In the genomic region with DNA sequence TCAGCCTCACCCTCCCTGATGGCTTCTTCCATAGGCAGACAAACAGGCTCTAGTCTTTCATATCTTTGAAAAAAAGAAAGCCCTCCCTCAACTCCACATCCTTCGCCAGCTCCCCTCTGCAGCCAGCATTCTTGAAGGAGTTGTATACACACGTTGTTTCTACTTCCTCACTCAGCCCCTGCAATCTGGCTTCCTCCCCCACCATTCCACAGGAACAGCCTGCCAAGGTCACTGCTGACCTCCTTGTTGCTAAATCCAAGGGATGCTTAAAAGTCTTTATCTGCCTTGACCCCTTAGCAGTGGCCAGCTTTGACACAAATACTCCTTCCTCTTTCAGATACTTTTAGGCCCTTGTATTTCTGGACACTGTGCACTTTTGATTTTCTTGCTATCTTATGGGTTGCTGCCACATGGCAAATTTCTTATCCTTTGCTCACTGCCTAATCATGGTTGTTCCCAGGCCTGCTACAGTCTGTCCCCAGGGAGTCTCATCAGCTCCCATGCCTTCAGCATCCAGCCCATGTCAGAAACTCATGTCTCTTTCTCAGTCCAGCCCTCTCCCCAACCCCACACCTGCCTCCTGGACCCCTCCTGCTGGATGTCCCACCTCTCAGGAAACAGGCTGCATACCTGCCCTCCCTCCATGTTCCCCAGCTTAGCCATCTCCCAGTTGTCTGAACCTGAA, we compare ENCODE assay signal across 11 cellular contexts. TPM values are rescaled to one million over a fixed set of nuclear protein-coding genes. Genes with fewer than 3 reads are reported as not detected.
A peak's percentile ranks its signal among the peaks of the same experiment; 100 is the strongest.
DNase-seq lines count a peak whose midpoint lies in the region; ATAC-seq and TF ChIP-seq lines count a peak whose summit lies in the region.
"Had no signal": no experiment of that assay in that cellular context is flagged by ENCODE, and none has a peak within 500 bp of the region (broad histone marks: within the 10 kb centered on the region; RNA-seq: fewer than 3 reads in every experiment).

No MANE protein-coding gene starts in this region.

- dilution Hi-C loops in mammary epithelial cell (cut with HindIII; ENCODE audit: low sequenced_read_pairs) = no loop called here

- no peaks in the 10 kb centered on the region for H3K36me3 Mint-ChIP-seq in activated CD8-positive, alpha-beta T cell treated with anti-CD3 and anti-CD28 coated beads, Interleukin-2, amount 10 ng/mL, durations not matched to agents 7 days and 5 days (ENCODE audit: low read depth)
- no peaks in the 10 kb centered on the region for H3K36me3 Mint-ChIP-seq in activated CD8-positive, alpha-beta T cell treated with anti-CD3 and anti-CD28 coated beads for 36 hours (ENCODE audit: low read depth)
- peaks cover 4% of the 10 kb centered on the region for H3K36me3 Mint-ChIP-seq in type B pancreatic cell

- H3K27me3 ChIP-seq in mammary epithelial cell (ENCODE audit: insufficient read depth, low read length) (no peaks in the 10 kb centered on the region), right lobe of liver (no peaks in the 10 kb centered on the region)
- H3K27me3 ChIP-seq: pancreas had no signal

- no peak overlapping the region for H3K27ac ChIP-seq in mammary epithelial cell (ENCODE audit: insufficient read depth, low read depth, low read length)
- peak overlapping the region in 1 of 3 donors; percentile 86 for H3K27ac ChIP-seq in right lobe of liver
- H3K27ac ChIP-seq: pancreas had no signal

- H3K27me3 Mint-ChIP-seq in activated CD8-positive, alpha-beta T cell treated with anti-CD3 and anti-CD28 coated beads, Interleukin-2, amount 10 ng/mL, durations not matched to agents 7 days and 5 days (ENCODE audit: low read depth) = peaks cover 2% of the 10 kb centered on the region
- no peaks in the 10 kb centered on the region for H3K27me3 Mint-ChIP-seq in activated CD8-positive, alpha-beta T cell treated with anti-CD3 and anti-CD28 coated beads for 36 hours
- no peaks in the 10 kb centered on the region for H3K27me3 Mint-ChIP-seq in type B pancreatic cell

- H3K27ac Mint-ChIP-seq in activated CD8-positive, alpha-beta T cell treated with anti-CD3 and anti-CD28 coated beads, Interleukin-2, amount 10 ng/mL, durations not matched to agents 7 days and 5 days = peak overlapping the region; percentile 23
- H3K27ac Mint-ChIP-seq in activated CD8-positive, alpha-beta T cell treated with anti-CD3 and anti-CD28 coated beads for 36 hours = no peak overlapping the region
- H3K27ac Mint-ChIP-seq in type B pancreatic cell = peak overlapping the region; percentile 63

- TF ChIP-seq POLR2A in right lobe of liver (IDR thresholded peaks at IDR 0.05) = no peak

- WGBS in mammary epithelial cell (ENCODE audit: low coverage, missing lambda C conversion rate) = 44% methylated on average over 2 of the region's 2 CpGs
- 36% methylated on average over 2 of the region's 2 CpGs for WGBS in right lobe of liver (ENCODE audit: insufficient coverage, low coverage, low lambda C conversion rate, missing lambda C conversion rate)

- peaks cover 20% of the 10 kb centered on the region for H3K4me1 ChIP-seq in mammary epithelial cell (ENCODE audit: insufficient read depth, low read length)
- peaks cover 0 to 22% (median 4%) of the 10 kb centered on the region in 4 donors for H3K4me1 ChIP-seq in right lobe of liver

- H3K4me3 ChIP-seq in mammary epithelial cell (replicated peaks in 1 of 3; ENCODE audit: insufficient read depth in 1 of 3, low read depth in 2 of 3, low read length in 3 of 3) (no peak overlapping the region), right lobe of liver (no peak overlapping the region)
- H3K4me3 ChIP-seq: pancreas had no signal

- in situ Hi-C loops in mammary epithelial cell (cut with MboI; ENCODE audit: low sequenced_read_pairs in 2 of 2) = no loop called here

- H4K20me1 ChIP-seq in mammary epithelial cell (ENCODE audit: insufficient read depth, low read length) = no peaks in the 10 kb centered on the region

- intact Hi-C loops in activated CD8-positive, alpha-beta T cell treated with anti-CD3 and anti-CD28 coated beads for 36 hours (cut with micrococcal nuclease) = no loop called here
- intact Hi-C loops in mammary epithelial cell (cut with micrococcal nuclease) (loop anchor here (5.0 kb wide), 1 partner anchor 132 kb away; a partner anchor contains a TSS), right lobe of liver (cut with DNase I) (no loop called here)

- H3K9me3 ChIP-seq in mammary epithelial cell (replicated peaks; ENCODE audit: insufficient read depth, low read length) (no peaks in the 10 kb centered on the region), right lobe of liver (no peaks in the 10 kb centered on the region)
- H3K9me3 ChIP-seq: pancreas had no signal

- H3K9me3 Mint-ChIP-seq in activated CD8-positive, alpha-beta T cell treated with anti-CD3 and anti-CD28 coated beads, Interleukin-2, amount 10 ng/mL, durations not matched to agents 7 days and 5 days (ENCODE audit: insufficient read depth) = no peaks in the 10 kb centered on the region
- peaks cover 6% of the 10 kb centered on the region for H3K9me3 Mint-ChIP-seq in activated CD8-positive, alpha-beta T cell treated with anti-CD3 and anti-CD28 coated beads for 36 hours
- no peaks in the 10 kb centered on the region for H3K9me3 Mint-ChIP-seq in type B pancreatic cell

- TF ChIP-seq CTCF in activated CD8-positive, alpha-beta T cell treated with anti-CD3 and anti-CD28 coated beads for 36 hours (IDR thresholded peaks at IDR 0.05) = no peak
- no peak for TF ChIP-seq CTCF in mammary epithelial cell (conservative IDR thresholded peaks at IDR 0.05 in 1 of 2, IDR thresholded peaks at IDR 0.05 in 1 of 2; ENCODE audit: extremely low read depth in 1 of 2, insufficient read depth in 1 of 2, low read depth in 1 of 2, low read length in 2 of 2)
- TF ChIP-seq CTCF in right lobe of liver (IDR thresholded peaks at IDR 0.05) = no peak
- TF ChIP-seq CTCF in type B pancreatic cell (conservative IDR thresholded peaks at IDR 0.05) = no peak

- H3K9ac ChIP-seq in mammary epithelial cell (ENCODE audit: insufficient read depth, low read length) = no peak overlapping the region

- H3K4me3 Mint-ChIP-seq in activated CD8-positive, alpha-beta T cell treated with anti-CD3 and anti-CD28 coated beads, Interleukin-2, amount 10 ng/mL, durations not matched to agents 7 days and 5 days = no peak overlapping the region
- H3K4me3 Mint-ChIP-seq in activated CD8-positive, alpha-beta T cell treated with anti-CD3 and anti-CD28 coated beads for 36 hours = no peak overlapping the region
- H3K4me3 Mint-ChIP-seq in type B pancreatic cell = peak overlapping the region; percentile 79

- H2AFZ ChIP-seq in mammary epithelial cell (ENCODE audit: low read depth, low read length) = peak overlapping the region; percentile 37

- POLR2A ChIA-PET in activated CD8-positive, alpha-beta T cell treated with anti-CD3 and anti-CD28 coated beads, Interleukin-2, amount 10 ng/mL, durations not matched to agents 7 days and 5 days (lab: Charles Lee) = interaction anchor here (1.2 kb wide), 1 partner anchor 17 kb away, joined by 4 read pairs; a partner anchor contains a TSS
- POLR2A ChIA-PET in activated CD8-positive, alpha-beta T cell treated with anti-CD3 and anti-CD28 coated beads for 36 hours (lab: Charles Lee) = interaction anchor here (0.6 to 6.7 kb wide), 4 partner anchors 17 to 40 kb away, joined by 3 to 39 read pairs (median 6); a partner anchor contains a TSS

- H3K4me2 ChIP-seq in mammary epithelial cell (ENCODE audit: insufficient read depth, low read depth, low read length) = no peak overlapping the region

- no peak for ATAC-seq in activated CD8-positive, alpha-beta T cell treated with anti-CD3 and anti-CD28 coated beads, Interleukin-2, amount 10 ng/mL, durations not matched to agents 7 days and 5 days
- ATAC-seq in activated CD8-positive, alpha-beta T cell treated with anti-CD3 and anti-CD28 coated beads for 36 hours = no peak
- ATAC-seq in right lobe of liver = peak; percentile 3 to 23 (median 18)
- ATAC-seq: pancreas had no signal

- DNase-seq in activated CD8-positive, alpha-beta T cell treated with anti-CD3 and anti-CD28 coated beads, Interleukin-2, amount 10 ng/mL, durations not matched to agents 7 days and 5 days = no peak
- DNase-seq in activated CD8-positive, alpha-beta T cell treated with anti-CD3 and anti-CD28 coated beads for 36 hours = no peak
- DNase-seq in mammary epithelial cell (no peak), right lobe of liver (peak in 2 of 3 donors; percentile 54 to 69), type B pancreatic cell (ENCODE audit: extremely low spot score, unreplicated experiment) (no peak), NCI-H2196 (lab: John Stamatoyannopoulos, UW; ENCODE audit: unreplicated experiment) (no peak), NOMO-1 (lab: John Stamatoyannopoulos, UW; ENCODE audit: unreplicated experiment in 2 of 2) (no peak)
- DNase-seq in activated T-cell treated with anti-CD3 and anti-CD28 coated beads, Interleukin-2, amount 50 U/mL, for 1 hour = no peak
- DNase-seq: activated CD4-positive, alpha-beta T cell treated with anti-CD3 and anti-CD28 coated beads for 48 hours; NCI-H510A treated with DMSO at 0.1 percent for 48 hours had no signal

- peaks cover 38% of the 10 kb centered on the region for H3K4me1 Mint-ChIP-seq in activated CD8-positive, alpha-beta T cell treated with anti-CD3 and anti-CD28 coated beads, Interleukin-2, amount 10 ng/mL, durations not matched to agents 7 days and 5 days (ENCODE audit: low read depth)
- peaks cover 29% of the 10 kb centered on the region for H3K4me1 Mint-ChIP-seq in activated CD8-positive, alpha-beta T cell treated with anti-CD3 and anti-CD28 coated beads for 36 hours (ENCODE audit: low read depth)
- peaks cover 14% of the 10 kb centered on the region for H3K4me1 Mint-ChIP-seq in type B pancreatic cell (ENCODE audit: unreplicated experiment)

- CTCF ChIA-PET in activated CD8-positive, alpha-beta T cell treated with anti-CD3 and anti-CD28 coated beads, Interleukin-2, amount 10 ng/mL, durations not matched to agents 7 days and 5 days (lab: Charles Lee) = interaction anchor here (2.1 to 3.6 kb wide), 2 partner anchors 13 to 19 kb away, joined by 5 to 8 read pairs; no protein-coding TSS in a partner anchor
- CTCF ChIA-PET in activated CD8-positive, alpha-beta T cell treated with anti-CD3 and anti-CD28 coated beads for 36 hours (lab: Charles Lee) = interaction anchor here (0.8 to 4.3 kb wide), 2 partner anchors 18 to 139 kb away, joined by 3 to 17 read pairs; a partner anchor contains a TSS
- CTCF ChIA-PET in mammary epithelial cell (lab: Charles Lee; ENCODE audit: low non-redundant PET) = no interaction called here

- no peaks in the 10 kb centered on the region for H3K79me2 ChIP-seq in mammary epithelial cell (ENCODE audit: insufficient read depth, low read length)

- no TSS peak for BruUV-seq in mammary epithelial cell (replicated peaks; lab: Mats Ljungman, UMichigan)

- no peaks in the 10 kb centered on the region for H3K36me3 ChIP-seq in mammary epithelial cell (ENCODE audit: insufficient read depth, low read length)
- H3K36me3 ChIP-seq in right lobe of liver = no peaks in the 10 kb centered on the region
- H3K36me3 ChIP-seq: pancreas had no signal

RNA-seq across cellular contexts. Expression of a gene that starts 8.3 kb away (rescaled TPM):
- total RNA-seq in activated CD8-positive, alpha-beta T cell treated with anti-CD3 and anti-CD28 coated beads, Interleukin-2, amount 10 ng/mL, durations not matched to agents 7 days and 5 days = 1 to 10 TPM; 2.6 to 3.2 TPM
- 1 to 10 TPM; 4.6 to 5.5 TPM for total RNA-seq in activated CD8-positive, alpha-beta T cell treated with anti-CD3 and anti-CD28 coated beads for 36 hours
- total RNA-seq in mammary epithelial cell (1 to 10 TPM; 1.8 to 6.4 TPM), right lobe of liver (1 to 10 TPM; 1.3 to 7.8 (median 5.3) TPM), type B pancreatic cell (ENCODE audit: low replicate concordance) (4.7 and 8.7 TPM in 2 replicates)
- 1.1 TPM for polyA plus RNA-seq in mammary epithelial cell
- polyA minus RNA-seq in mammary epithelial cell = not detected

RNA-seq across cellular contexts. Expression of a gene that starts 8.3 kb away (rescaled TPM):
- total RNA-seq in activated CD8-positive, alpha-beta T cell treated with anti-CD3 and anti-CD28 coated beads, Interleukin-2, amount 10 ng/mL, durations not matched to agents 7 days and 5 days = under 1 TPM in 1 of 2 experiments, not detected in 1; 0.21 TPM
- under 1 TPM; 0.85 to 0.90 TPM for total RNA-seq in activated CD8-positive, alpha-beta T cell treated with anti-CD3 and anti-CD28 coated beads for 36 hours
- total RNA-seq in mammary epithelial cell = 1 to 10 TPM; 1.0 to 1.2 TPM
- 0.08 TPM for polyA plus RNA-seq in mammary epithelial cell
- not detected for polyA minus RNA-seq in mammary epithelial cell
- 1 to 10 TPM in 2 of 6 experiments, under 1 TPM in 4; 0.49 to 1.6 (median 0.85) TPM for total RNA-seq in right lobe of liver
- total RNA-seq in type B pancreatic cell (ENCODE audit: low replicate concordance) = 2.1 and 3.8 TPM in 2 replicates

RNA-seq across cellular contexts. Expression of a gene that starts 18.0 kb away (rescaled TPM):
- 10 to 100 TPM; 23.1 to 26.1 TPM for total RNA-seq in activated CD8-positive, alpha-beta T cell treated with anti-CD3 and anti-CD28 coated beads, Interleukin-2, amount 10 ng/mL, durations not matched to agents 7 days and 5 days
- total RNA-seq in activated CD8-positive, alpha-beta T cell treated with anti-CD3 and anti-CD28 coated beads for 36 hours = 10 to 100 TPM; 31.2 to 33.5 TPM
- total RNA-seq in mammary epithelial cell (10 to 100 TPM; 13.0 to 16.1 TPM), right lobe of liver (10 to 100 TPM in 5 of 6 experiments, 1 to 10 TPM in 1; 10.0 to 24.4 (median 14.2) TPM), type B pancreatic cell (ENCODE audit: low replicate concordance) (247 and 465 TPM in 2 replicates)
- 15.3 TPM for polyA plus RNA-seq in mammary epithelial cell
- 13.9 TPM for polyA minus RNA-seq in mammary epithelial cell

RNA-seq across cellular contexts. Expression of a gene that starts 40.2 kb away (rescaled TPM):
- total RNA-seq in activated CD8-positive, alpha-beta T cell treated with anti-CD3 and anti-CD28 coated beads, Interleukin-2, amount 10 ng/mL, durations not matched to agents 7 days and 5 days = 10 to 100 TPM; 37.3 to 38.5 TPM
- 10 to 100 TPM; 30.6 to 33.3 TPM for total RNA-seq in activated CD8-positive, alpha-beta T cell treated with anti-CD3 and anti-CD28 coated beads for 36 hours
- total RNA-seq in mammary epithelial cell = 10 to 100 TPM; 47.6 to 78.5 TPM
- polyA plus RNA-seq in mammary epithelial cell = 33.2 TPM
- polyA minus RNA-seq in mammary epithelial cell = 27.8 TPM
- 10 to 100 TPM; 44.5 to 73.1 (median 62.1) TPM for total RNA-seq in right lobe of liver
- 66.5 and 71.3 TPM in 2 replicates for total RNA-seq in type B pancreatic cell (ENCODE audit: low replicate concordance)

Comparison
In these comparisons a context has a peak if more than half of its experiments do, and no peak if none do; other contexts are left out.
1. ATAC-seq: peak in right lobe of liver (4 of 4); none in activated CD8-positive, alpha-beta T cell treated with anti-CD3 and anti-CD28 coated beads, Interleukin-2, amount 10 ng/mL, durations not matched to agents 7 days and 5 days (single experiment) and activated CD8-positive, alpha-beta T cell treated with anti-CD3 and anti-CD28 coated beads for 36 hours (single experiment).
2. DNase-seq: peak in right lobe of liver (2 of 3); none in activated CD8-positive, alpha-beta T cell treated with anti-CD3 and anti-CD28 coated beads, Interleukin-2, amount 10 ng/mL, durations not matched to agents 7 days and 5 days (single experiment), activated CD8-positive, alpha-beta T cell treated with anti-CD3 and anti-CD28 coated beads for 36 hours (single experiment), mammary epithelial cell (single experiment), type B pancreatic cell (single experiment), NCI-H2196 (single experiment), activated T-cell treated with anti-CD3 and anti-CD28 coated beads, Interleukin-2, amount 50 U/mL, for 1 hour (single experiment) and NOMO-1 (0 of 2).